Comparison of ENCODE assay signal across 5 cellular contexts in genomic region chr16:20460313-20460712, GRCh38. TPM values are rescaled to one million over a fixed set of nuclear protein-coding genes. Genes with fewer than 3 reads are reported as not detected.
"Had no signal": no experiment of that assay in that cellular context is flagged by ENCODE, and none has a peak within 500 bp of the region (broad histone marks: within the 10 kb centered on the region; RNA-seq: fewer than 3 reads in every experiment).

No MANE protein-coding gene starts in this region.

RNA-seq across cellular contexts. Expression of gene ACSM2A, which starts 9.0 kb away (rescaled TPM):
- total RNA-seq: HT-29, HT1080, IMR-90 had no signal
- polyA plus RNA-seq: IgD-negative memory B cell, IMR-90, K562 had no signal

RNA-seq across cellular contexts. Expression of gene ACSM5, which starts 51.0 kb away (rescaled TPM):
- total RNA-seq: HT-29, HT1080, IMR-90, K562 had no signal
- polyA plus RNA-seq: IgD-negative memory B cell, IMR-90, K562 had no signal

RNA-seq across cellular contexts. Expression of gene PDILT, which starts 55.8 kb away (rescaled TPM):
- total RNA-seq: HT-29, HT1080, IMR-90, K562 had no signal
- polyA plus RNA-seq: IgD-negative memory B cell, IMR-90, K562 had no signal
